19 cellular contexts compared by ENCODE assay signal in the genomic region with DNA sequence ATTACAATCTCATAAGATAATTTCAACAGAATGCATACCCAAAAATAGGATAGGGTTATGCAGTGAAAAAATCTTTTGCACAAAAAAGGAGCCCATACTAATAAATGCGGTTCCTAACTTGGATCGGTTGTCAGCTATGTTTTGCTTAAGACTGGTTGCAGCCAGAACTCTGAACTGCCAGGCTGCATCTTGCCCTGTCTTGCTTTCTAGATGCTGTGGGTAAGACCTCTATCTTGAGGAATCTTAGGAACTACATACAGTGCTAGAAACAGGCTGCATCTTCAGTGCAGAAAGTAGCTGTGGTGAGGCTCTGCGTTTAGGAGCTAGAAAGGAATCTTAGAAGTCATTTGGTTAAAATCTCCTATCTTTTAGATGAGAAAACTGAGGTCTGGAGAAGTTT. TPM values are rescaled to one million over a fixed set of nuclear protein-coding genes. Genes with fewer than 3 reads are reported as not detected.
"Had no signal": no experiment of that assay in that cellular context is flagged by ENCODE, and none has a peak within 500 bp of the region (broad histone marks: within the 10 kb centered on the region; RNA-seq: fewer than 3 reads in every experiment).

No MANE protein-coding gene starts in this region.

- H3K36me3 Mint-ChIP-seq: natural killer cell treated with Interleukin-12 subunit alpha and Interleukin-12 subunit beta and Interleukin-15 and Interleukin-18, amount 100 ng/mL, for 72 hours had no signal

- H3K9me3 Mint-ChIP-seq: dendritic cell treated with granulocyte-macrophage colony-stimulating factor and Interleukin-4, amounts not matched to agents 40 ng/mL and 50 ng/mL, for 4 days; effector memory CD8-positive, alpha-beta T cell; natural killer cell treated with Interleukin-12 subunit alpha and Interleukin-12 subunit beta and Interleukin-15 and Interleukin-18, amount 100 ng/mL, for 72 hours had no signal

- H3K4me3 ChIP-seq: esophagus squamous epithelium, heart right ventricle, mucosa of descending colon, sigmoid colon, skin epidermis, stomach, thoracic aorta, transverse colon had no signal

- DNase-seq: effector memory CD8-positive, alpha-beta T cell; esophagus squamous epithelium; heart right ventricle; hypothalamus; mucosa of descending colon; posterior cingulate gyrus; sigmoid colon; stimulated activated CD4-positive, alpha-beta T cell treated with anti-CD3 and anti-CD28 coated beads, Interleukin-12 subunit alpha, Interleukin-12 subunit beta, amount 100 ng/mL, for 4 hours; stimulated activated naive CD4-positive, alpha-beta T cell; stomach; substantia nigra; transverse colon had no signal

- ATAC-seq: effector memory CD8-positive, alpha-beta T cell; heart right ventricle; left lobe of liver; mucosa of descending colon; natural killer cell treated with Interleukin-12 subunit alpha and Interleukin-12 subunit beta and Interleukin-15 and Interleukin-18, amount 100 ng/mL, for 72 hours had no signal

- H3K27ac ChIP-seq: esophagus squamous epithelium, foreskin keratinocyte, heart right ventricle, stomach, thoracic aorta, transverse colon had no signal

- H3K36me3 ChIP-seq: esophagus squamous epithelium, heart right ventricle, sigmoid colon, stomach, thoracic aorta, transverse colon had no signal

- H3K27me3 ChIP-seq: esophagus squamous epithelium, foreskin keratinocyte, heart right ventricle, sigmoid colon, stomach, transverse colon had no signal

- H3K27me3 Mint-ChIP-seq: dendritic cell treated with granulocyte-macrophage colony-stimulating factor and Interleukin-4, amounts not matched to agents 40 ng/mL and 50 ng/mL, for 4 days; effector memory CD8-positive, alpha-beta T cell; natural killer cell treated with Interleukin-12 subunit alpha and Interleukin-12 subunit beta and Interleukin-15 and Interleukin-18, amount 100 ng/mL, for 72 hours had no signal

- H3K4me1 ChIP-seq: esophagus squamous epithelium, foreskin keratinocyte, heart right ventricle, stomach, transverse colon had no signal

- H3K9me3 ChIP-seq: esophagus squamous epithelium, heart right ventricle, mucosa of descending colon, sigmoid colon, stomach, thoracic aorta, transverse colon had no signal

- H3K27ac Mint-ChIP-seq: dendritic cell treated with granulocyte-macrophage colony-stimulating factor and Interleukin-4, amounts not matched to agents 40 ng/mL and 50 ng/mL, for 4 days; effector memory CD8-positive, alpha-beta T cell; natural killer cell treated with Interleukin-12 subunit alpha and Interleukin-12 subunit beta and Interleukin-15 and Interleukin-18, amount 100 ng/mL, for 72 hours had no signal

- H3K4me3 Mint-ChIP-seq: dendritic cell treated with granulocyte-macrophage colony-stimulating factor and Interleukin-4, amounts not matched to agents 40 ng/mL and 50 ng/mL, for 4 days; effector memory CD8-positive, alpha-beta T cell; natural killer cell treated with Interleukin-12 subunit alpha and Interleukin-12 subunit beta and Interleukin-15 and Interleukin-18, amount 100 ng/mL, for 72 hours had no signal

RNA-seq across cellular contexts. Expression of a gene that starts 45.6 kb away (rescaled TPM):
- total RNA-seq: myocyte had no signal
